ENCODE assay signal across 8 cellular contexts in the genomic region with DNA sequence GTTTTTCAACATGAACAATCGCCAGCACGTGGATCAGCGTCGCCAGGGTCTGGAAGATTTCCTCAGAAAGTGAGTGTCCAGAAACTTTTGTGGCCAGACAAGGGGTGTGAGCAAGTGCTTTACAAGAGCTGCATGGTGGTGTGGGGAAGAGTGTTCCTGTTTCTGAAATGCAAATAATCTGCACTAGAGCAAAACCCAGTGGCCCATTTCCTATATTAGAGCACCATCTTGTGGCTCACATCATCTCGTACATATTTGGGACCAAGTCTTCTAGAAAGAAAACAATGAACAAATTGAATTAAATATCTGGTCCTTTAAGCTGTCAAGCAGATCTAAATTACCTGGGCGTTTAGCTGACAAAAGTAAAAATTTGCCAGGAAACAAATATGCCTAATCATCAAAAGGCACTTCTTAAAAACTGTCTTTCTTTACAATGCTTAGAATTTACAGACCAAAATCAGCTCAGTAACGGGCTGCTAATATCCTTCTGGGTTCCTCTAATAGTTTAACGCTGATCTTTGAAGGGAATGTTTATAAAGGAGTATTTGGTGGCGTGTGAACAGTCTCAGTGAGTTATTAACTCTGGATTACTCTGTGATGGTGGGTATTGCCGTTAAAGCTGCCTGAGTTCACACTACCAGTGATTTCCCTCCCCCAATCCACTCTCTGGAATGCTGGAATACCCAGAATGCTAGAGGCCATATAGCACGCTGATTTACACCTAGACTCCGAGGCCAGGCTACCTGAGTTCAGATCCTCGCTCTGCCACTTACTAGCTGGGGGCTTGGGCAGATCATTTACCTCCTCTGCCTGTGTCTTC.
DNase-seq lines count a peak whose midpoint lies in the region; ATAC-seq and TF ChIP-seq lines count a peak whose summit lies in the region.

No MANE protein-coding gene starts in this region.

- no peak for TF ChIP-seq EP300 in upper lobe of left lung (IDR thresholded peaks at IDR 0.05)

- WGBS in upper lobe of left lung, 2 donors = 37 to 42% methylated on average over 13 of the region's 13 CpGs

- TF ChIP-seq CTCF in GM20000 (IDR thresholded peaks at IDR 0.05; ENCODE audit: extremely low read depth, missing control alignments) = peak; percentile 42
- peak; percentile 71 for TF ChIP-seq CTCF in epithelial cell of esophagus (IDR thresholded peaks at IDR 0.05; ENCODE audit: insufficient read depth, low read depth, low read length, missing control alignments)
- peak; percentile 52 to 88 (median 74) for TF ChIP-seq CTCF in upper lobe of left lung (IDR thresholded peaks at IDR 0.05)

- H3K36me3 ChIP-seq in mucosa of stomach (ENCODE audit: control insufficient read depth, insufficient read depth, low read length) = no peaks in the 10 kb centered on the region
- H3K36me3 ChIP-seq in upper lobe of left lung = no peaks in the 10 kb centered on the region

- peak; percentile 72 for DNase-seq in DMS 273 treated with DMSO at 0.1 percent for 48 hours (lab: John Stamatoyannopoulos, UW)
- DNase-seq in GM20000 (ENCODE audit: low spot score) = peak; percentile 63
- peak; percentile 65 for DNase-seq in NCI-H774 (lab: John Stamatoyannopoulos, UW)
- peak; percentile 10 to 26 for DNase-seq in activated CD4-positive, alpha-beta T cell treated with anti-CD3 and anti-CD28 coated beads, Interleukin-2, amount 50 U/mL, for 48 hours
- peak; percentile 78 for DNase-seq in epithelial cell of esophagus (ENCODE audit: low read depth)
- peak in 1 of 2 donors; percentile 62 for DNase-seq in upper lobe of left lung

- ATAC-seq in HG03571 (IDR thresholded peaks at IDR 0.05; ENCODE audit: unreplicated experiment) = peak; percentile 72
- ATAC-seq in upper lobe of left lung (ENCODE audit: low FRiP score in 2 of 2) = peak; percentile 87 to 90

- peaks cover 3% of the 10 kb centered on the region for H3K4me1 ChIP-seq in mucosa of stomach (ENCODE audit: control insufficient read depth, insufficient read depth, low read length)
- peaks cover 4 to 29% (median 8%) of the 10 kb centered on the region in 4 donors for H3K4me1 ChIP-seq in upper lobe of left lung

- H3K4me3 ChIP-seq in epithelial cell of esophagus (ENCODE audit: low read length) = no peak overlapping the region
- no peak overlapping the region for H3K4me3 ChIP-seq in mucosa of stomach (ENCODE audit: low read length)
- no peak overlapping the region for H3K4me3 ChIP-seq in upper lobe of left lung

- H3K9me3 ChIP-seq in mucosa of stomach (ENCODE audit: control insufficient read depth, low read length) = no peaks in the 10 kb centered on the region
- H3K9me3 ChIP-seq in upper lobe of left lung = no peaks in the 10 kb centered on the region

- peak in 1 of 4 donors; percentile 15 for TF ChIP-seq POLR2A in upper lobe of left lung (IDR thresholded peaks at IDR 0.05)

- H3K9ac ChIP-seq in mucosa of stomach (ENCODE audit: low read length) = peak overlapping the region; percentile 24

- peak overlapping the region in 2 of 4 donors; percentile 28 to 61 for H3K27ac ChIP-seq in upper lobe of left lung

- H3K27me3 ChIP-seq in mucosa of stomach (ENCODE audit: control insufficient read depth, insufficient read depth, low read length) (peaks cover 7% of the 10 kb centered on the region), upper lobe of left lung (no peaks in the 10 kb centered on the region)
